9 cellular contexts compared by ENCODE assay signal in genomic region chr11:831951-832528, GRCh38. TPM values are rescaled to one million over a fixed set of nuclear protein-coding genes. Genes with fewer than 3 reads are reported as not detected.
DNase-seq lines count a peak whose midpoint lies in the region; ATAC-seq and TF ChIP-seq lines count a peak whose summit lies in the region.
"Had no signal": no experiment of that assay in that cellular context is flagged by ENCODE, and none has a peak within 500 bp of the region (broad histone marks: within the 10 kb centered on the region; RNA-seq: fewer than 3 reads in every experiment).

No MANE protein-coding gene starts in this region.

- no peak for DNase-seq in T-helper 1 cell
- no peak for DNase-seq in WTC11 (ENCODE audit: low spot score)
- no peak for DNase-seq in stimulated activated CD4-positive, alpha-beta T cell treated with anti-CD3 and anti-CD28 coated beads, Interleukin-4, amount 100 ng/mL, for 24 hours
- DNase-seq in NCI-H524 (lab: John Stamatoyannopoulos, UW) = no peak
- DNase-seq: SIG-M5 had no signal

- peak overlapping the region; percentile 67 for H3K4me3 Mint-ChIP-seq in T-helper 1 cell treated with Interleukin-12 subunit alpha and Interleukin-12 subunit beta and Interleukin-4 antibody, amounts not matched to agents 30 μg/mL and 1 μg/mL, for 36 hours
- H3K4me3 Mint-ChIP-seq in WTC11 = peak overlapping the region; percentile 69
- H3K4me3 Mint-ChIP-seq in stimulated activated memory B cell treated with anti-CD40 and anti-IgM and Interleukin-4, amounts not matched to agents 10 μg/mL and 1 μg/mL and 100 μg/mL, for 72 hours = peak overlapping the region; percentile 63

- H3K27ac Mint-ChIP-seq in T-helper 1 cell treated with Interleukin-12 subunit alpha and Interleukin-12 subunit beta and Interleukin-4 antibody, amounts not matched to agents 30 μg/mL and 1 μg/mL, for 36 hours = no peak overlapping the region
- no peak overlapping the region for H3K27ac Mint-ChIP-seq in WTC11
- no peak overlapping the region for H3K27ac Mint-ChIP-seq in stimulated activated memory B cell treated with anti-CD40 and anti-IgM and Interleukin-4, amounts not matched to agents 10 μg/mL and 1 μg/mL and 100 μg/mL, for 72 hours

- peaks cover 1% of the 10 kb centered on the region for H3K36me3 Mint-ChIP-seq in T-helper 1 cell treated with Interleukin-12 subunit alpha and Interleukin-12 subunit beta and Interleukin-4 antibody, amounts not matched to agents 30 μg/mL and 1 μg/mL, for 36 hours (ENCODE audit: low read depth)
- no peaks in the 10 kb centered on the region for H3K36me3 Mint-ChIP-seq in WTC11
- no peaks in the 10 kb centered on the region for H3K36me3 Mint-ChIP-seq in stimulated activated memory B cell treated with anti-CD40 and anti-IgM and Interleukin-4, amounts not matched to agents 10 μg/mL and 1 μg/mL and 100 μg/mL, for 72 hours

- TF ChIP-seq CTCF in WTC11 (IDR thresholded peaks at IDR 0.05) = no peak

- POLR2A ChIA-PET in WTC11 (lab: Charles Lee) = interaction anchor here (1.6 to 4.7 kb wide), 3 partner anchors 12 to 23 kb away, joined by 3 to 38 read pairs (median 35); partner anchors contain the start of genes PNPLA2, RPLP2 and TSPAN4

- H3K9me3 Mint-ChIP-seq in T-helper 1 cell treated with Interleukin-12 subunit alpha and Interleukin-12 subunit beta and Interleukin-4 antibody, amounts not matched to agents 30 μg/mL and 1 μg/mL, for 36 hours = no peaks in the 10 kb centered on the region
- no peaks in the 10 kb centered on the region for H3K9me3 Mint-ChIP-seq in WTC11
- no peaks in the 10 kb centered on the region for H3K9me3 Mint-ChIP-seq in stimulated activated memory B cell treated with anti-CD40 and anti-IgM and Interleukin-4, amounts not matched to agents 10 μg/mL and 1 μg/mL and 100 μg/mL, for 72 hours

- no peak for ATAC-seq in WTC11
- no peak for ATAC-seq in stimulated activated memory B cell treated with anti-CD40 and anti-IgM and Interleukin-4, amounts not matched to agents 10 μg/mL and 1 μg/mL and 100 μg/mL, for 72 hours
- no peak for ATAC-seq in HG03175 (IDR thresholded peaks at IDR 0.05; ENCODE audit: unreplicated experiment)

- H3K27me3 Mint-ChIP-seq in T-helper 1 cell treated with Interleukin-12 subunit alpha and Interleukin-12 subunit beta and Interleukin-4 antibody, amounts not matched to agents 30 μg/mL and 1 μg/mL, for 36 hours (ENCODE audit: low read depth) = peaks cover 41% of the 10 kb centered on the region
- peaks cover 33% of the 10 kb centered on the region for H3K27me3 Mint-ChIP-seq in WTC11 (ENCODE audit: low read depth)
- peaks cover 23% of the 10 kb centered on the region for H3K27me3 Mint-ChIP-seq in stimulated activated memory B cell treated with anti-CD40 and anti-IgM and Interleukin-4, amounts not matched to agents 10 μg/mL and 1 μg/mL and 100 μg/mL, for 72 hours

- peaks cover 4% of the 10 kb centered on the region for H3K4me1 Mint-ChIP-seq in T-helper 1 cell treated with Interleukin-12 subunit alpha and Interleukin-12 subunit beta and Interleukin-4 antibody, amounts not matched to agents 30 μg/mL and 1 μg/mL, for 36 hours (ENCODE audit: low read depth)
- H3K4me1 Mint-ChIP-seq in WTC11 = peaks cover 41% of the 10 kb centered on the region
- H3K4me1 Mint-ChIP-seq in stimulated activated memory B cell treated with anti-CD40 and anti-IgM and Interleukin-4, amounts not matched to agents 10 μg/mL and 1 μg/mL and 100 μg/mL, for 72 hours = peaks cover 61% of the 10 kb centered on the region

- peak overlapping the region; percentile 22 for H3K4me3 ChIP-seq in iPS-11a (ENCODE audit: low read depth, low read length)

- CTCF ChIA-PET in WTC11 (lab: Charles Lee) = interaction anchor here (0.6 to 7.7 kb wide), 5 partner anchors 10 to 93 kb away, joined by 3 to 82 read pairs (median 10); partner anchors contain the start of genes AP2A2, POLR2L and TSPAN4

TF ChIP-seq in WTC11, 78 proteins besides CTCF, POLR2A, EP300 and RAD21:
- TF ChIP-seq EMX1 (CRISPR knock-in tag; IDR thresholded peaks at IDR 0.05) (no peak), ZSCAN18 (CRISPR knock-in tag; IDR thresholded peaks at IDR 0.05) (no peak), USF1 (CRISPR knock-in tag; IDR thresholded peaks at IDR 0.05) (0 out of 2 replicates have a peak, but pooled peaks have one; percentile 12), PRRX2 (CRISPR knock-in tag; IDR thresholded peaks at IDR 0.05) (no peak), FOXJ3 (CRISPR knock-in tag; IDR thresholded peaks at IDR 0.05; ENCODE audit: borderline replicate concordance) (no peak), JUN (CRISPR knock-in tag; IDR thresholded peaks at IDR 0.05) (no peak), ZNF121 (CRISPR knock-in tag; IDR thresholded peaks at IDR 0.05) (no peak), FOXK1 (CRISPR knock-in tag; IDR thresholded peaks at IDR 0.05) (no peak), FOXP1 (CRISPR knock-in tag; IDR thresholded peaks at IDR 0.05; ENCODE audit: borderline replicate concordance) (0 out of 2 replicates have a peak, but pooled peaks have one; percentile 1), ATF1 (CRISPR knock-in tag; IDR thresholded peaks at IDR 0.05) (no peak)

RNA-seq across cellular contexts. Expression of gene CD151, which starts 0.7 kb away (rescaled TPM):
- 115 to 127 TPM (median 116 TPM) in 3 replicates for total RNA-seq in WTC11 (2021)

RNA-seq across cellular contexts. Expression of gene CRACR2B, which starts 4.3 kb away (rescaled TPM):
- 46.5 to 58.6 TPM (median 55.9 TPM) in 3 replicates for total RNA-seq in WTC11 (2021)

RNA-seq across cellular contexts. Expression of gene POLR2L, which starts 10.3 kb away (rescaled TPM):
- 138 to 152 TPM (median 144 TPM) in 3 replicates for total RNA-seq in WTC11 (2021)

RNA-seq across cellular contexts. Expression of gene TSPAN4, which starts 10.6 kb away (rescaled TPM):
- total RNA-seq in WTC11 (2021) = 92.8 to 95.2 TPM (median 94.3 TPM) in 3 replicates

RNA-seq across cellular contexts. Expression of gene PNPLA2, which starts 13.3 kb away (rescaled TPM):
- total RNA-seq in WTC11 (2021) = 66.5 to 83.4 TPM (median 81.9 TPM) in 3 replicates
